In the genomic region with DNA sequence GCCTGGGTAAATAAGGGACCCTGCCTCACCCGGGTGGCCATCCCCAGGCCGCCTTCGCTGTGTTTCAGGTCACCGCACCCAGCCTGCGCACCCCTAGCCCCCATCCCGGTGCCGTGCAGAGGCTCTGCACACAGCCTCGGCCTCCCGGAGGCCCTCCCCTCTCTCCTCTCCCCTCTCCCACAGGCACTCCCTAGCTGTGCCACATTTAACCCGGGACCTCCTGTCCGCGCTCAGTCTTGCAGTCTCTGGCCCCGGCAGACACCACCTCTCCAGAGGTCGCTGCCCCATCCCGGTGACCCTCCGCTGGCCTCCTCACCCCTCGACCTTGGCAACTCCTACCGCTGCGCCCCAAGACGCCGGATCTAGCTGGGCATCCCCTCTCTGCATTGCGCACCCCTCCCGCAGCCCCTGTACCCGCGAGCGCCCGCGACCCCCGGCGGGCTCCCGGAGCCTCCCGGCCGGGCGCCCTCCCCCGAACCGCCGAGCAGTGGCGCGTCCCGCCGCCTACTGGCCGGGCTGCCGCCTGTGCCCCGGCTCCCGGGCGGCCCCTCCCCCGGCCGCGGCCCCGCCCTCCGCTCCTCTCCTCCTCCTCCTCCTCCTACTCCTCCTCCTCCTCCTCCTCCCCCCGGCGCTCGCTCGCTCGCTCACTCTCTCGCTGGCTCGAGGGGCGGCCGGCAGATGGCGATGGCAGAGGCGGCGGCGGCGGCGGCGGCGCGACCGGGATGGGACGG, we compare ENCODE assay signal across 8 cellular contexts. TPM values are rescaled to one million over a fixed set of nuclear protein-coding genes. Genes with fewer than 3 reads are reported as not detected.
A peak's percentile ranks its signal among the peaks of the same experiment; 100 is the strongest.
DNase-seq lines count a peak whose midpoint lies in the region; ATAC-seq and TF ChIP-seq lines count a peak whose summit lies in the region.

A gene (plus strand): TSS at position 647 of the 731 bp plus-strand sequence.

- CTCF ChIA-PET in WTC11 (lab: Charles Lee): interaction anchor here (0.5 to 3.6 kb wide), 13 partner anchors 17 to 1718 kb away, joined by 3 to 22 read pairs (median 4); no protein-coding TSS in a partner anchor

- peaks cover 4% of the 10 kb centered on the region; the same call in 1 of the 2 replicates for H3K9me3 Mint-ChIP-seq in WTC11
- no peaks in the 10 kb centered on the region for H3K9me3 Mint-ChIP-seq in endothelial cell (ENCODE audit: unreplicated experiment)

- H3K79me2 ChIP-seq in GM23248 (ENCODE audit: insufficient read depth): no peaks in the 10 kb centered on the region

- TF ChIP-seq CTCF in WTC11 (IDR thresholded peaks at IDR 0.05): no peak
- TF ChIP-seq CTCF in endothelial cell (IDR thresholded peaks at IDR 0.05; ENCODE audit: unreplicated experiment): peak; percentile 35

- H3K4me3 Mint-ChIP-seq in WTC11 (peak within 1 kb of the TSS; percentile 80), endothelial cell (ENCODE audit: unreplicated experiment) (peak within 1 kb of the TSS; percentile 76)

- H3K9me3 ChIP-seq in GM23248 (ENCODE audit: low read depth) (no peaks in the 10 kb centered on the region), mesodermal cell (ENCODE audit: control insufficient read depth, low read length) (no peaks in the 10 kb centered on the region)

- H3K4me3 ChIP-seq in GM23248 (peak within 1 kb of the TSS; percentile 54), mesodermal cell (ENCODE audit: extremely low read depth, insufficient read depth, low read length, poor library complexity, severe bottlenecking) (peak within 1 kb of the TSS; percentile 40)

- H3K9ac ChIP-seq in GM23248: no peak within 1 kb of the TSS

- peak; percentile 44 for DNase-seq in DMS79 treated with DMSO at 0.1 percent for 48 hours (lab: John Stamatoyannopoulos, UW)
- DNase-seq in GM23248: peak; percentile 71
- peak; percentile 76 for DNase-seq in NCI-H146 (lab: John Stamatoyannopoulos, UW)
- DNase-seq in WTC11 (ENCODE audit: low spot score): peak; percentile 93
- peak; percentile 80 for DNase-seq in endothelial cell (ENCODE audit: low spot score)
- peak; percentile 45 for DNase-seq in stromal cell of bone marrow (ENCODE audit: low read depth)

- H3K36me3 Mint-ChIP-seq in WTC11: no peaks in the 10 kb centered on the region
- H3K36me3 Mint-ChIP-seq in endothelial cell (ENCODE audit: low read depth, unreplicated experiment): peaks cover 5% of the 10 kb centered on the region

- H3K9me2 ChIP-seq in GM23248 (ENCODE audit: insufficient read depth): no peaks in the 10 kb centered on the region

- peaks cover 28% of the 10 kb centered on the region for H3K27me3 ChIP-seq in GM23248 (replicated peaks; ENCODE audit: insufficient read depth)

- peak within 1 kb of the TSS; percentile 45; the same call in 1 of the 2 replicates for H2AFZ ChIP-seq in GM23248

- no peaks in the 10 kb centered on the region for H4K20me1 ChIP-seq in GM23248 (ENCODE audit: insufficient read depth)

- WGBS in GM23248 (ENCODE audit: low coverage in 1 of 2, low lambda C conversion rate in 2 of 2, missing lambda C conversion rate in 2 of 2), 2 experiments: 1 to 6% methylated on average over 5 to 71 of the region's 71 CpGs
- 0 to 1% methylated on average over 37 to 43 of the region's 71 CpGs for WGBS in mesodermal cell (ENCODE audit: insufficient coverage in 2 of 2), 2 experiments

- H3K27ac ChIP-seq in GM23248: no peak within 1 kb of the TSS
- no peak within 1 kb of the TSS for H3K27ac ChIP-seq in mesodermal cell (ENCODE audit: low read depth, low read length, severe bottlenecking)

- 0 out of 2 replicates have a peak, but pooled peaks cover 3% of the 10 kb centered on the region for H3K4me1 ChIP-seq in GM23248 (ENCODE audit: insufficient read depth)
- peaks cover 15% of the 10 kb centered on the region for H3K4me1 ChIP-seq in mesodermal cell (ENCODE audit: control insufficient read depth, insufficient read depth, low read length, poor library complexity, severe bottlenecking)

- peaks cover 52% of the 10 kb centered on the region for H3K4me1 Mint-ChIP-seq in WTC11
- peaks cover 10% of the 10 kb centered on the region for H3K4me1 Mint-ChIP-seq in endothelial cell (ENCODE audit: unreplicated experiment)

- H3K4me2 ChIP-seq in GM23248 (ENCODE audit: unreplicated experiment): peak within 1 kb of the TSS; percentile 65

- no peaks in the 10 kb centered on the region for H3F3A ChIP-seq in GM23248 (ENCODE audit: insufficient read depth)

- H3K27ac Mint-ChIP-seq in WTC11 (no peak within 1 kb of the TSS), endothelial cell (ENCODE audit: unreplicated experiment) (no peak within 1 kb of the TSS)

- H3K36me3 ChIP-seq in GM23248 (ENCODE audit: low read depth) (no peaks in the 10 kb centered on the region), mesodermal cell (ENCODE audit: control insufficient read depth, insufficient read depth, low read length) (no peaks in the 10 kb centered on the region)

- H3K27me3 Mint-ChIP-seq in WTC11 (ENCODE audit: low read depth): peaks cover 31% of the 10 kb centered on the region
- peaks cover 25% of the 10 kb centered on the region for H3K27me3 Mint-ChIP-seq in endothelial cell (ENCODE audit: unreplicated experiment)

- ATAC-seq in WTC11: peak; percentile 28
- ATAC-seq in HG03565 (IDR thresholded peaks at IDR 0.05; ENCODE audit: unreplicated experiment): no peak

- POLR2A ChIA-PET in WTC11 (lab: Charles Lee): interaction anchor here (0.6 to 0.8 kb wide), 7 partner anchors 11 to 306 kb away, joined by 3 to 8 read pairs (median 4); no protein-coding TSS in a partner anchor

- in situ Hi-C loops in GM23248 (cut with MboI): no loop called here

TF ChIP-seq in WTC11, 78 proteins besides CTCF, POLR2A, EP300 and RAD21 (continues in another document):
- TF ChIP-seq JAZF1 (CRISPR knock-in tag; IDR thresholded peaks at IDR 0.05) (no peak), GRHL2 (CRISPR knock-in tag; IDR thresholded peaks at IDR 0.05; ENCODE audit: insufficient replicate concordance, severe bottlenecking) (no peak), TP53 (CRISPR knock-in tag; IDR thresholded peaks at IDR 0.05) (0 out of 2 replicates have a peak, but pooled peaks have one; percentile 34), TEAD4 (CRISPR knock-in tag; IDR thresholded peaks at IDR 0.05) (no peak), RORB (CRISPR knock-in tag; IDR thresholded peaks at IDR 0.05) (no peak)
- TF ChIP-seq, protein P1, sequence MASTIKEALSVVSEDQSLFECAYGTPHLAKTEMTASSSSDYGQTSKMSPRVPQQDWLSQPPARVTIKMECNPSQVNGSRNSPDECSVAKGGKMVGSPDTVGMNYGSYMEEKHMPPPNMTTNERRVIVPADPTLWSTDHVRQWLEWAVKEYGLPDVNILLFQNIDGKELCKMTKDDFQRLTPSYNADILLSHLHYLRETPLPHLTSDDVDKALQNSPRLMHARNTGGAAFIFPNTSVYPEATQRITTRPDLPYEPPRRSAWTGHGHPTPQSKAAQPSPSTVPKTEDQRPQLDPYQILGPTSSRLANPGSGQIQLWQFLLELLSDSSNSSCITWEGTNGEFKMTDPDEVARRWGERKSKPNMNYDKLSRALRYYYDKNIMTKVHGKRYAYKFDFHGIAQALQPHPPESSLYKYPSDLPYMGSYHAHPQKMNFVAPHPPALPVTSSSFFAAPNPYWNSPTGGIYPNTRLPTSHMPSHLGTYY (CRISPR knock-in tag; IDR thresholded peaks at IDR 0.05): no peak
- TF ChIP-seq, protein P2, sequence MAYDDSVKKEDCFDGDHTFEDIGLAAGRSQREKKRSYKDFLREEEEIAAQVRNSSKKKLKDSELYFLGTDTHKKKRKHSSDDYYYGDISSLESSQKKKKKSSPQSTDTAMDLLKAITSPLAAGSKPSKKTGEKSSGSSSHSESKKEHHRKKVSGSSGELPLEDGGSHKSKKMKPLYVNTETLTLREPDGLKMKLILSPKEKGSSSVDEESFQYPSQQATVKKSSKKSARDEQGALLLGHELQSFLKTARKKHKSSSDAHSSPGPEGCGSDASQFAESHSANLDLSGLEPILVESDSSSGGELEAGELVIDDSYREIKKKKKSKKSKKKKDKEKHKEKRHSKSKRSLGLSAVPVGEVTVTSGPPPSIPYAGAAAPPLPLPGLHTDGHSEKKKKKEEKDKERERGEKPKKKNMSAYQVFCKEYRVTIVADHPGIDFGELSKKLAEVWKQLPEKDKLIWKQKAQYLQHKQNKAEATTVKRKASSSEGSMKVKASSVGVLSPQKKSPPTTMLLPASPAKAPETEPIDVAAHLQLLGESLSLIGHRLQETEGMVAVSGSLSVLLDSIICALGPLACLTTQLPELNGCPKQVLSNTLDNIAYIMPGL (CRISPR knock-in tag; IDR thresholded peaks at IDR 0.05): peak; percentile 55; the same call in 1 of the 2 replicates
- TF ChIP-seq, protein P3, sequence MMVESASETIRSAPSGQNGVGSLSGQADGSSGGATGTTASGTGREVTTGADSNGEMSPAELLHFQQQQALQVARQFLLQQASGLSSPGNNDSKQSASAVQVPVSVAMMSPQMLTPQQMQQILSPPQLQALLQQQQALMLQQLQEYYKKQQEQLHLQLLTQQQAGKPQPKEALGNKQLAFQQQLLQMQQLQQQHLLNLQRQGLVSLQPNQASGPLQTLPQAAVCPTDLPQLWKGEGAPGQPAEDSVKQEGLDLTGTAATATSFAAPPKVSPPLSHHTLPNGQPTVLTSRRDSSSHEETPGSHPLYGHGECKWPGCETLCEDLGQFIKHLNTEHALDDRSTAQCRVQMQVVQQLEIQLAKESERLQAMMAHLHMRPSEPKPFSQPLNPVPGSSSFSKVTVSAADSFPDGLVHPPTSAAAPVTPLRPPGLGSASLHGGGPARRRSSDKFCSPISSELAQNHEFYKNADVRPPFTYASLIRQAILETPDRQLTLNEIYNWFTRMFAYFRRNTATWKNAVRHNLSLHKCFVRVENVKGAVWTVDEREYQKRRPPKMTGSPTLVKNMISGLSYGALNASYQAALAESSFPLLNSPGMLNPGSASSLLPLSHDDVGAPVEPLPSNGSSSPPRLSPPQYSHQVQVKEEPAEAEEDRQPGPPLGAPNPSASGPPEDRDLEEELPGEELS (CRISPR knock-in tag; IDR thresholded peaks at IDR 0.05): peak; percentile 74; the same call in 1 of the 2 replicates

RNA-seq across cellular contexts. Expression of the gene that starts here (rescaled TPM):
- total RNA-seq in GM23248 (2014; rRNA removed; shearing (Covaris generic)): under 0.01 and 1.6 TPM in 2 replicates
- polyA plus RNA-seq in GM23248 (2016; fragmentation: Nextera tagmentation; extraction: Ambion mirVana): 0.05 and 0.06 TPM in 2 replicates
- total RNA-seq in WTC11 (2021) (79.0 to 83.4 TPM (median 83.3 TPM) in 3 replicates), endothelial cell (ENCODE audit: unreplicated experiment) (2.2 TPM)
- polyA plus RNA-seq in mesodermal cell (2013, experiment 1 of 2): 3.6 TPM
- 2.4 TPM for polyA plus RNA-seq in mesodermal cell (2013, experiment 2 of 2)

Comparison
In these comparisons a context has a peak if more than half of its experiments do, and no peak if none do; other contexts are left out.
1. RNA of the gene that starts here (total RNA-seq): 79.0 to 83.4 TPM in WTC11; 2.2 TPM in endothelial cell (single experiment) and under 0.01 to 1.6 TPM in GM23248; every median in the first group is over 10 times any median in the second.
2. Peak in every context shown above with its lines, with median percentiles within 50 percentile points of each other: DNase-seq.